ENCODE assay signal across 8 cellular contexts in the genomic region with DNA sequence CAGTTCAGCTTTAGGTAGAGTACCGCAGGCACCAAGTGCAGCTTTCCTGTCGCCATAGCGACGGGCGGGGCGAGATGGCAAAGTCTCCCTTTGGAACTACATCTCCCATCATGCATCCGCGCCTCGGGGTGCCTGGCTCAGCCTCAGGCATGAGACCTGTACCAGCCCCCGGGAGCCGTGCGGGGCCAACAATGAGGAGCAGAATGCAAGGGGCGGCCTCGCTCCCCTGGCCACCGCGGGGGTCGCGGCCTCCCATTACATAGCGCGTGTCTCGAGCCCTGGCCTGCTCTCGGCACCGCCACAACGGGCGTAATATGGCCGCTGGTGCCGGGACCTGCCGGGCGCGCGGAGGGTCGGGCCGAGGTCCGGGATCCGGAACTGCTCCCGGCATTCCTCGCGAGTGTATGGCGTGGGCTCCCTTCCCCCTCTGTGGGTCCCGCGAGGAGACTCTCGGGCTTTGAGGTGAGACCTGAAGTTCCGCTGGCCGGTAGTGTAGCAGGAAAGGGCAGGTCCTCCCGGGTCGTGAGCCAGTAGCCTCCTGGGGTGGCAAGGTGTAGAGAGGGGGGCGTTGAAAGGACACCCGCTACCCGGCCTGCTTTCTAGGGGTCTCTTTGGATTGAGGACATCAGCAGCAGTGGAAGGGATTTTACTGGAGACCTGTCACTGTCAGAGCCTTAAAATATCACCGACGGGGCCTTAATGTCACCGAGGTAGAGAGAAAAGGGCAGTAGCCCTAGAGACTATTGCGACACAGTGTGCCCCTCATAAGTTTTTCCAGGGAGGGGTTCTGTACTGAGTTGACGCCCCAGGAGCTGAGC. TPM values are rescaled to one million over a fixed set of nuclear protein-coding genes. Genes with fewer than 3 reads are reported as not detected.
DNase-seq lines count a peak whose midpoint lies in the region; TF ChIP-seq lines count a peak whose summit lies in the region.

A gene with protein sequence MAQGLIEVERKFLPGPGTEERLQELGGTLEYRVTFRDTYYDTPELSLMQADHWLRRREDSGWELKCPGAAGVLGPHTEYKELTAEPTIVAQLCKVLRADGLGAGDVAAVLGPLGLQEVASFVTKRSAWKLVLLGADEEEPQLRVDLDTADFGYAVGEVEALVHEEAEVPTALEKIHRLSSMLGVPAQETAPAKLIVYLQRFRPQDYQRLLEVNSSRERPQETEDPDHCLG (plus strand): TSS at position 390 of the 818 bp plus-strand sequence. CDS start 487 bp downstream, outside the sequence.

- no peak within 1 kb of the TSS for H4K8ac ChIP-seq in neuronal stem cell (ENCODE audit: low read depth, low read length)

- peak within 1 kb of the TSS; percentile 30 for H2BK5ac ChIP-seq in neuronal stem cell (ENCODE audit: low read length)

- H3K4ac ChIP-seq in neuronal stem cell (ENCODE audit: low read length), result peak within 1 kb of the TSS; percentile 23

- no CpG with 5 or more reads among the region's 54 CpGs for WGBS in neuronal stem cell (ENCODE audit: extremely low coverage in 2 of 2, insufficient read length in 2 of 2, insufficient replicate concordance in 1 of 2), 2 donors

- peaks cover 6% of the 10 kb centered on the region for H3K4me1 ChIP-seq in HAP-1
- H3K4me1 ChIP-seq in neuronal stem cell (ENCODE audit: control insufficient read depth in 2 of 2, insufficient read depth in 1 of 2, low read depth in 1 of 2, low read length in 2 of 2), result peaks cover 9 to 12% of the 10 kb centered on the region in 2 donors
- H3K4me1 ChIP-seq in subcutaneous abdominal adipose tissue (ENCODE audit: control insufficient read depth in 5 of 5, insufficient read depth in 5 of 5, low read length in 5 of 5), result peaks cover 5 to 39% (median 28%) of the 10 kb centered on the region in 5 donors

- H3K36me3 ChIP-seq in HAP-1 (replicated peaks) (peaks cover 26% of the 10 kb centered on the region), MG63 (no peaks in the 10 kb centered on the region; the same call in 1 of the 2 replicates), neuronal stem cell (replicated peaks in 1 of 2; ENCODE audit: control insufficient read depth in 2 of 2, insufficient read depth in 2 of 2, low read length in 2 of 2) (peaks cover 17 to 18% of the 10 kb centered on the region in 2 donors), subcutaneous abdominal adipose tissue (ENCODE audit: control insufficient read depth in 5 of 5, insufficient read depth in 5 of 5, low read length in 5 of 5) (peaks cover 0 to 27% (median 16%) of the 10 kb centered on the region in 5 donors)

- H3K4me3 ChIP-seq in HAP-1 (peak within 1 kb of the TSS; percentile 79), MG63 (peak within 1 kb of the TSS; percentile 92), foreskin fibroblast (ENCODE audit: low read depth in 1 of 2, low read length in 2 of 2) (peak within 1 kb of the TSS; percentile 87 to 97), neuronal stem cell (ENCODE audit: low read length in 2 of 2) (peak within 1 kb of the TSS; percentile 92 to 94), subcutaneous abdominal adipose tissue (ENCODE audit: low read depth in 1 of 5, low read length in 5 of 5) (peak within 1 kb of the TSS; percentile 87 to 97 (median 93))

- no peaks in the 10 kb centered on the region for H3K79me1 ChIP-seq in neuronal stem cell (ENCODE audit: low read depth, low read length)

- H2BK15ac ChIP-seq in neuronal stem cell (ENCODE audit: low read length), result peak within 1 kb of the TSS; percentile 56

- H4K91ac ChIP-seq in neuronal stem cell (ENCODE audit: low read depth, low read length, poor library complexity), result no peak within 1 kb of the TSS

- H3K4me2 ChIP-seq in neuronal stem cell (ENCODE audit: insufficient read depth, low read length, poor library complexity, severe bottlenecking), result peak within 1 kb of the TSS; percentile 69

- no peaks in the 10 kb centered on the region for H3K9me3 ChIP-seq in HAP-1
- H3K9me3 ChIP-seq in MG63, result no peaks in the 10 kb centered on the region
- no peaks in the 10 kb centered on the region for H3K9me3 ChIP-seq in neuronal stem cell (replicated peaks in 1 of 2; ENCODE audit: control insufficient read depth in 2 of 2, insufficient read depth in 1 of 2, low read depth in 1 of 2, low read length in 2 of 2)
- no peaks in the 10 kb centered on the region for H3K9me3 ChIP-seq in subcutaneous abdominal adipose tissue (ENCODE audit: control insufficient read depth in 5 of 5, low read length in 5 of 5)

- H2BK120ac ChIP-seq in neuronal stem cell (ENCODE audit: low read depth, low read length), result no peak within 1 kb of the TSS

- TF ChIP-seq CTCF in foreskin fibroblast (IDR thresholded peaks at IDR 0.05; ENCODE audit: low read depth, low read length), result no peak

- peak within 1 kb of the TSS; percentile 28 for H2AK5ac ChIP-seq in neuronal stem cell (ENCODE audit: low read depth, low read length)

- peak within 1 kb of the TSS; percentile 100 for H2AFZ ChIP-seq in neuronal stem cell (ENCODE audit: low read length)

- H3K27me3 ChIP-seq in HAP-1 (ENCODE audit: low read depth) (no peaks in the 10 kb centered on the region), MG63 (no peaks in the 10 kb centered on the region), neuronal stem cell (ENCODE audit: control insufficient read depth in 3 of 3, insufficient read depth in 3 of 3, low read depth in 1 of 3, low read length in 3 of 3) (no peaks in the 10 kb centered on the region), subcutaneous abdominal adipose tissue (ENCODE audit: control insufficient read depth in 5 of 5, insufficient read depth in 4 of 5, low read length in 5 of 5) (no peaks in the 10 kb centered on the region)

- peak within 1 kb of the TSS; percentile 86 for H3K23ac ChIP-seq in neuronal stem cell (ENCODE audit: low read depth, low read length, poor library complexity)

- H3K27ac ChIP-seq in neuronal stem cell (replicated peaks; ENCODE audit: low read length), result peak within 1 kb of the TSS; percentile 69
- peak within 1 kb of the TSS; percentile 87 for H3K27ac ChIP-seq in subcutaneous abdominal adipose tissue (ENCODE audit: low read depth, low read length)

- H3K14ac ChIP-seq in neuronal stem cell (ENCODE audit: low read length), result peak within 1 kb of the TSS; percentile 72

- H3K9ac ChIP-seq in neuronal stem cell (ENCODE audit: low read depth, low read length, poor library complexity) (peak within 1 kb of the TSS; percentile 88), subcutaneous abdominal adipose tissue (ENCODE audit: low read length in 5 of 5) (peak within 1 kb of the TSS; percentile 77 to 98 (median 93))

- peak within 1 kb of the TSS; percentile 48 for H2BK12ac ChIP-seq in neuronal stem cell (ENCODE audit: low read length)

- H3K18ac ChIP-seq in neuronal stem cell (ENCODE audit: low read length), result peak within 1 kb of the TSS; percentile 99

- in situ Hi-C loops in G401 (cut with HindIII; ENCODE audit: low sequenced_read_pairs), result no loop called here
- in situ Hi-C loops in HAP-1 (cut with MboI; ENCODE audit: low sequenced_read_pairs), result loop anchor here (10.0 kb wide), 1 partner anchor 231 kb away; the partner anchor contains the start of gene PABPN1

- DNase-seq in G401 (ENCODE audit: low spot score) (peak; percentile 95), HAP-1 (ENCODE audit: low spot score in 2 of 2) (peak; percentile 86 to 95), MG63 (peak; percentile 88), SIG-M5 (lab: John Stamatoyannopoulos, UW) (peak; percentile 50), activated gamma-delta T cell (lab: John Stamatoyannopoulos, UW) (peak; percentile 74), foreskin fibroblast (peak; percentile 87 to 97), neuronal stem cell (ENCODE audit: low spot score) (peak; percentile 93)

RNA-seq across cellular contexts. Expression of the gene that starts here (rescaled TPM):
- 12.9 and 22.2 TPM in 2 replicates for total RNA-seq in G401 (2014; rRNA removed; shearing (Covaris generic))
- total RNA-seq in MG63 (2014; rRNA removed; shearing (Covaris generic); ENCODE audit: low replicate concordance), result 0.84 and 3.3 TPM in 2 replicates
- polyA plus RNA-seq in neuronal stem cell (2013, experiment 1 of 2), result 8.8 TPM
- 7.5 TPM for polyA plus RNA-seq in neuronal stem cell (2013, experiment 2 of 2)

Comparison
In these comparisons a context has a peak if more than half of its experiments do, and no peak if none do; other contexts are left out.
1. Peak in every context shown above with its lines: DNase-seq, H3K4me3 ChIP-seq and H3K27ac ChIP-seq.